In the genomic region with DNA sequence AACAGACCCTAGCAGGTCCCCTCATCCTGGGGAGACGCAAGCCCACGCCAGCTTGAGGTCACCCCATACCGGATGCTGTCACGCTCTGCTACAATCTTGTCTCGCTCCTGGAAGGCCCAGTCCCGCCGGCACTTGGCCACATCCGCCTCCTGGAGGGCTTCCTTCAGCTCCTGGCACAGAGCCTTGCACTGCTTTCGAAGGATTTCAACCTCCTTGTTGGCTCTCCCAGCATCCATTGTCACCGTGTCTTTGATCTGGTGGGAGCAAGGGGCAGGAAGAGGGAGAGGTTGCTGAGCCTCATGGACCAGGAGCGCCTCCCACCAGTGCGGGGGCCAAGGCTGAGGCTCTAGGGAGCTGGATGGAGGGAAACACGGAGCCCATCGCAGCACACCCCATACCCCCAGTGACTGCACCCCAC, we compare ENCODE assay signal across 8 cellular contexts.
A peak's percentile ranks its signal among the peaks of the same experiment; 100 is the strongest.
DNase-seq lines count a peak whose midpoint lies in the region; ATAC-seq and TF ChIP-seq lines count a peak whose summit lies in the region.
"Had no signal": no experiment of that assay in that cellular context is flagged by ENCODE, and none has a peak within 500 bp of the region (broad histone marks: within the 10 kb centered on the region; RNA-seq: fewer than 3 reads in every experiment).

No MANE protein-coding gene starts in this region.

- no peak overlapping the region for H3K4ac ChIP-seq in trophoblast cell (ENCODE audit: low read depth, low read length)

- peak; percentile 9 for ATAC-seq in esophagus mucosa

- H3K79me1 ChIP-seq in trophoblast cell (ENCODE audit: low read length) = no peaks in the 10 kb centered on the region

- H3K4me3 ChIP-seq in Peyer's patch = no peak overlapping the region
- no peak overlapping the region for H3K4me3 ChIP-seq in trophoblast cell (ENCODE audit: low read depth, low read length)

- TF ChIP-seq CTCF in Peyer's patch (IDR thresholded peaks at IDR 0.05) = no peak

- no peak overlapping the region for H2AK5ac ChIP-seq in trophoblast cell (ENCODE audit: low read length)

- H3K9ac ChIP-seq in trophoblast cell (ENCODE audit: low read length) = no peak overlapping the region

- H3K23ac ChIP-seq in trophoblast cell (ENCODE audit: low read length) = no peak overlapping the region

- H2BK120ac ChIP-seq in trophoblast cell (ENCODE audit: insufficient read depth, low read length, poor library complexity) = no peak overlapping the region

- H3K36me3 ChIP-seq in Peyer's patch (peaks cover 0 to 74% (median 0%) of the 10 kb centered on the region in 3 donors), trophoblast cell (ENCODE audit: control insufficient read depth in 1 of 2, insufficient read depth in 2 of 2, low read length in 2 of 2) (peaks cover 57 to 70% of the 10 kb centered on the region in 2 experiments)

- peak; percentile 17 for DNase-seq in DMS79 treated with DMSO at 0.1 percent for 48 hours (lab: John Stamatoyannopoulos, UW)
- no peak for DNase-seq in Peyer's patch
- no peak for DNase-seq in trophoblast cell
- no peak for DNase-seq in NCI-H2107 treated with DMSO at 0.1 percent for 48 hours (lab: John Stamatoyannopoulos, UW; ENCODE audit: unreplicated experiment)
- no peak for DNase-seq in stimulated activated CD4-positive, alpha-beta T cell treated with anti-CD3 and anti-CD28 coated beads, Interleukin-1b, Interleukin-23, amount 100 ng/mL, for 48 hours
- DNase-seq in erythroblast (lab: John Stamatoyannopoulos, UW) = no peak
- DNase-seq: NCI-H1694 treated with DMSO at 0.1 percent for 48 hours had no signal

- H3K27me3 ChIP-seq in Peyer's patch = no peaks in the 10 kb centered on the region
- no peaks in the 10 kb centered on the region for H3K27me3 ChIP-seq in trophoblast cell (ENCODE audit: insufficient read depth, low read length)

- H3K9me3 ChIP-seq in Peyer's patch (no peaks in the 10 kb centered on the region), trophoblast cell (ENCODE audit: insufficient read depth, low read depth, low read length) (peaks cover 3% of the 10 kb centered on the region)

- peak overlapping the region in 3 of 4 donors; percentile 44 to 60 (median 53) for H3K27ac ChIP-seq in Peyer's patch
- no peak overlapping the region for H3K27ac ChIP-seq in trophoblast cell (ENCODE audit: low read depth, low read length)

- no peak overlapping the region for H3K4me2 ChIP-seq in trophoblast cell (ENCODE audit: low read length)

- H4K91ac ChIP-seq in trophoblast cell (ENCODE audit: low read depth, low read length) = no peak overlapping the region

- peak overlapping the region; percentile 37 for H3K18ac ChIP-seq in trophoblast cell (ENCODE audit: low read length)

- no peak overlapping the region for H2AFZ ChIP-seq in trophoblast cell (ENCODE audit: insufficient read depth, low read length, poor library complexity)

- peaks cover 0 to 14% (median 0%) of the 10 kb centered on the region in 4 donors for H3K4me1 ChIP-seq in Peyer's patch
- peaks cover 6 to 12% of the 10 kb centered on the region in 2 experiments for H3K4me1 ChIP-seq in trophoblast cell (ENCODE audit: control insufficient read depth in 1 of 2, insufficient read depth in 2 of 2, low read length in 2 of 2)

- no peak overlapping the region for H3K14ac ChIP-seq in trophoblast cell (ENCODE audit: low read length)

- peaks cover 1% of the 10 kb centered on the region for H3K79me2 ChIP-seq in trophoblast cell (ENCODE audit: control insufficient read depth, insufficient read depth, low read length, poor library complexity)

- no peak overlapping the region for H2BK5ac ChIP-seq in trophoblast cell (ENCODE audit: low read depth, low read length, poor library complexity)

- no peak overlapping the region for H4K8ac ChIP-seq in trophoblast cell (ENCODE audit: low read depth, low read length)

- TF ChIP-seq POLR2A in Peyer's patch (IDR thresholded peaks at IDR 0.05) (no peak), erythroblast (IDR thresholded peaks at IDR 0.05; ENCODE audit: low read length) (no peak)

- no CpG with 5 or more reads among the region's 14 CpGs for WGBS in trophoblast cell (ENCODE audit: extremely low coverage, insufficient coverage, insufficient read length)

- H4K12ac ChIP-seq in trophoblast cell (ENCODE audit: low read depth, low read length) = peak overlapping the region; percentile 12

- H2BK12ac ChIP-seq in trophoblast cell (ENCODE audit: low read length) = no peak overlapping the region
